In genomic region chr2:46334389-46335345, GRCh38 we compare ENCODE assay signal across 9 cellular contexts. TPM values are rescaled to one million over a fixed set of nuclear protein-coding genes. Genes with fewer than 3 reads are reported as not detected.
DNase-seq lines count a peak whose midpoint lies in the region; ATAC-seq and TF ChIP-seq lines count a peak whose summit lies in the region.
"Had no signal": no experiment of that assay in that cellular context is flagged by ENCODE, and none has a peak within 500 bp of the region (broad histone marks: within the 10 kb centered on the region; RNA-seq: fewer than 3 reads in every experiment).

No MANE protein-coding gene starts in this region.

- H3K27ac Mint-ChIP-seq in T-cell: no peak overlapping the region
- H3K27ac Mint-ChIP-seq: natural killer cell treated with Interleukin-12 subunit alpha and Interleukin-12 subunit beta and Interleukin-15 and Interleukin-18, amount 100 ng/mL, for 72 hours had no signal

- intact Hi-C loops in right cardiac atrium (cut with DNase I): loop anchor here in 1 of 4 donors (5.0 kb wide), 1 partner anchor 37 kb away; the partner anchor contains the start of gene EPAS1
- intact Hi-C loops in mucosa of descending colon (cut with DNase I, micrococcal nuclease): no loop called here

- peaks cover 0 to 3% of the 10 kb centered on the region in 2 donors for H3K27me3 Mint-ChIP-seq in T-cell

- H3K4me1 ChIP-seq in right cardiac atrium (ENCODE audit: control insufficient read depth, insufficient read depth, low read length): peaks cover 66% of the 10 kb centered on the region
- peaks cover 67% of the 10 kb centered on the region for H3K4me1 ChIP-seq in mucosa of descending colon (ENCODE audit: low read depth)

- 30% methylated on average over 6 of the region's 6 CpGs for WGBS in right cardiac atrium

- H3K9me3 Mint-ChIP-seq in T-cell: no peaks in the 10 kb centered on the region
- H3K9me3 Mint-ChIP-seq: natural killer cell treated with Interleukin-12 subunit alpha and Interleukin-12 subunit beta and Interleukin-15 and Interleukin-18, amount 100 ng/mL, for 72 hours had no signal

- no peaks in the 10 kb centered on the region for H3K9me3 ChIP-seq in right cardiac atrium (ENCODE audit: control insufficient read depth, low read length)
- H3K9me3 ChIP-seq in mucosa of descending colon: no peaks in the 10 kb centered on the region

- H3K27ac ChIP-seq in right cardiac atrium (ENCODE audit: low read length): peak overlapping the region; percentile 87
- H3K27ac ChIP-seq in skin epidermis: peak overlapping the region in 20 of 21 experiments; percentile 1 to 87 (median 66)

- H3K36me3 ChIP-seq in mucosa of descending colon (ENCODE audit: low read depth): no peaks in the 10 kb centered on the region

- POLR2A ChIA-PET in T-cell (lab: Charles Lee): no interaction called here

- peaks cover 10 to 28% (median 27%) of the 10 kb centered on the region in 3 donors for H3K4me1 Mint-ChIP-seq in T-cell

- H3K36me3 Mint-ChIP-seq in T-cell: no peaks in the 10 kb centered on the region
- H3K36me3 Mint-ChIP-seq: natural killer cell treated with Interleukin-12 subunit alpha and Interleukin-12 subunit beta and Interleukin-15 and Interleukin-18, amount 100 ng/mL, for 72 hours had no signal

- peak overlapping the region; percentile 8 for H3K4me3 ChIP-seq in right cardiac atrium (ENCODE audit: low read length)
- no peak overlapping the region for H3K4me3 ChIP-seq in skin epidermis
- no peak overlapping the region for H3K4me3 ChIP-seq in mucosa of descending colon

- DNase-seq in GM03348 (ENCODE audit: low spot score) (peak; percentile 83), amniotic stem cell (lab: John Stamatoyannopoulos, UW) (peak; percentile 85), right cardiac atrium (no peak), T-cell (no peak), mucosa of descending colon (no peak)

- no peak overlapping the region for H3K4me3 Mint-ChIP-seq in T-cell
- H3K4me3 Mint-ChIP-seq: natural killer cell treated with Interleukin-12 subunit alpha and Interleukin-12 subunit beta and Interleukin-15 and Interleukin-18, amount 100 ng/mL, for 72 hours had no signal

- CTCF ChIA-PET in T-cell (lab: Charles Lee): no interaction called here

- H3K27me3 ChIP-seq in right cardiac atrium (ENCODE audit: control insufficient read depth, insufficient read depth): no peaks in the 10 kb centered on the region

- no peak for TF ChIP-seq CTCF in mucosa of descending colon (IDR thresholded peaks at IDR 0.05)

- ATAC-seq in right cardiac atrium (peak; percentile 8 to 35), T-cell (replicated peaks in 1 of 4) (no peak), HG02571 (IDR thresholded peaks at IDR 0.05; ENCODE audit: unreplicated experiment) (no peak), GM18519 (IDR thresholded peaks at IDR 0.05; ENCODE audit: low FRiP score, unreplicated experiment) (no peak), mucosa of descending colon (no peak)
- ATAC-seq: natural killer cell treated with Interleukin-12 subunit alpha and Interleukin-12 subunit beta and Interleukin-15 and Interleukin-18, amount 100 ng/mL, for 72 hours had no signal

RNA-seq across cellular contexts. Expression of gene EPAS1, which starts 37.5 kb away (rescaled TPM):
- total RNA-seq in right cardiac atrium (100 to 1,000 TPM; 210 to 340 (median 268) TPM), T-cell (1 to 10 TPM; 1.0 to 4.0 (median 3.0) TPM), mucosa of descending colon (100 to 1,000 TPM; 126 to 251 (median 150) TPM)
- polyA plus RNA-seq in right cardiac atrium: 149 TPM

Comparison
In these comparisons a context has a peak if more than half of its experiments do, and no peak if none do; other contexts are left out.
1. DNase-seq: peak in GM03348 (single experiment) and amniotic stem cell (single experiment); none in right cardiac atrium (0 of 3), T-cell (0 of 34) and mucosa of descending colon (0 of 3).
2. ATAC-seq: peak in right cardiac atrium (2 of 2); none in T-cell (0 of 4), HG02571 (single experiment), GM18519 (single experiment) and mucosa of descending colon (single experiment).
3. RNA of gene EPAS1, which starts 37.5 kb away (total RNA-seq): 210 to 340 TPM in right cardiac atrium and 126 to 251 TPM in mucosa of descending colon; 1.0 to 4.0 TPM in T-cell; every median in the first group is over 10 times any median in the second.